23 cellular contexts compared by ENCODE assay signal in the genomic region with DNA sequence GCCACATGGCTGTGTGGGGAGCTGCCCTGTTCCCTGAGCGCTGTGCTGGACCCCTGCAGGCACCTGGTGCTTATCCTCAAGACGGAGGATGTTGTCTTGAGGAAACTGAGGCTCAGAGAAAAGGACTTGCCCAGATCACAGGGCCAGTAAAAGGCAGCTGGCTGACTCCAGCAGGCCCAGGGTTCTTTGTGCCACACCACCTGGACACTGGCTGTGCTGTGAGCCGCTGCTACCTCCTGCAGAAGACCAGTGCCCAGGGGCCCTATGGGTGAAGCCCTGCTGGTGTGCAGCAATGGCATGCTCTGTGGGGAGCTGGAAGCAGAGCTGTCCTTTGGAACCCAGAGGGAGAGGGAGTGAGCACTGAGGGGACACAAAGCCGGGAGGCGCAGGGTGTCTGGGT.
A peak's percentile ranks its signal among the peaks of the same experiment; 100 is the strongest.
DNase-seq lines count a peak whose midpoint lies in the region; ATAC-seq, FAIRE-seq and TF ChIP-seq lines count a peak whose summit lies in the region.
"Had no signal": no experiment of that assay in that cellular context is flagged by ENCODE, and none has a peak within 500 bp of the region (broad histone marks: within the 10 kb centered on the region; RNA-seq: fewer than 3 reads in every experiment).

No MANE protein-coding gene starts in this region.

- DNase-seq in H1 (ENCODE audit: low read depth in 1 of 2, low spot score in 2 of 2): no peak
- no peak for DNase-seq in stimulated activated CD4-positive, alpha-beta T cell treated with anti-CD3 and anti-CD28 coated beads, Interleukin-12 subunit alpha, Interleukin-12 subunit beta, amount 100 ng/mL, for 4 hours
- no peak for DNase-seq in neural progenitor cell (ENCODE audit: low spot score)
- DNase-seq in HK-2 (ENCODE audit: unreplicated experiment): no peak
- DNase-seq: 8988T; ACHN; AML-193; CD4-positive, alpha-beta T cell; CD8-positive, alpha-beta memory T cell; DMS 273 treated with DMSO at 0.1 percent for 48 hours; DMS79; GF-D8; GOT3; H7; HCEC 1CT had no signal

- no peak overlapping the region for H2BK120ac ChIP-seq in H1 (replicated peaks; ENCODE audit: low read depth, low read length)

- WGBS in H1 (ENCODE audit: extremely low coverage in 1 of 2, insufficient coverage in 1 of 2, insufficient read length in 1 of 2, insufficient replicate concordance in 2 of 2, low coverage in 1 of 2, low lambda C conversion rate in 2 of 2, missing lambda C conversion rate in 1 of 2), 2 experiments: 82% methylated on average over 5 of the region's 5 CpGs; no CpG with 5 or more reads in 1 of the 2 experiments

- no peak for TF ChIP-seq CTCF in HEK293 (tag by site-specific recombination; IDR thresholded peaks at IDR 0.05)
- TF ChIP-seq CTCF in H1 (IDR thresholded peaks at IDR 0.05; ENCODE audit: control extremely low read depth in 1 of 3, insufficient read depth in 1 of 3, low read depth in 1 of 3, low read length in 3 of 3): no peak
- TF ChIP-seq CTCF in neural progenitor cell (IDR thresholded peaks at IDR 0.05): no peak

- no peak overlapping the region for H3K18ac ChIP-seq in H1 (ENCODE audit: extremely low read depth, low read length)

- H3K23me2 ChIP-seq in H1 (ENCODE audit: low read depth, low read length): no peaks in the 10 kb centered on the region

- no peak for ATAC-seq in HG03135 (IDR thresholded peaks at IDR 0.05; ENCODE audit: unreplicated experiment)

- H4K8ac ChIP-seq in H1 (ENCODE audit: extremely low read depth, insufficient read depth, low read length): peak overlapping the region; percentile 25; the same call in 1 of the 2 replicates

- peaks cover 6% of the 10 kb centered on the region for H3K27me3 Mint-ChIP-seq in neural progenitor cell (ENCODE audit: insufficient read depth, low read depth)
- H3K27me3 Mint-ChIP-seq: CD4-positive, alpha-beta T cell had no signal

- H3K9me3 Mint-ChIP-seq in neural progenitor cell: no peaks in the 10 kb centered on the region
- H3K9me3 Mint-ChIP-seq: CD4-positive, alpha-beta T cell; CD8-positive, alpha-beta memory T cell had no signal

- H3K4me2 ChIP-seq in BLaER1: peak overlapping the region; percentile 75
- no peak overlapping the region for H3K4me2 ChIP-seq in H1 (ENCODE audit: insufficient read depth in 1 of 2, low read depth in 2 of 2, low read length in 2 of 2)
- no peak overlapping the region for H3K4me2 ChIP-seq in neural progenitor cell
- H3K4me2 ChIP-seq: A549 had no signal

- no peak overlapping the region for H2BK15ac ChIP-seq in H1 (ENCODE audit: low read length)

- H3K36me3 Mint-ChIP-seq in neural progenitor cell: peaks cover 14% of the 10 kb centered on the region

- FAIRE-seq in H1 (lab: Jason Lieb, UNC): no peak
- FAIRE-seq: A549, D721Med, GM12891, GM18507 had no signal

- no peak for TF ChIP-seq EP300 in H1 (IDR thresholded peaks at IDR 0.05; ENCODE audit: borderline replicate concordance in 1 of 2, low read depth in 2 of 2, low read length in 2 of 2)

- POLR2A ChIA-PET in HEK293 (lab: Yijun Ruan, JAX): no interaction called here
- POLR2A ChIA-PET in H1 (lab: Charles Lee; ENCODE audit: partially characterized antibody): interaction anchor here (1.0 to 1.6 kb wide), 2 partner anchors 11 to 13 kb away, joined by 3 read pairs; no protein-coding TSS in a partner anchor

- H3K14ac ChIP-seq in H1 (ENCODE audit: insufficient read length): no peak overlapping the region

- peaks cover 100% of the 10 kb centered on the region for H3K4me1 ChIP-seq in BLaER1
- H3K4me1 ChIP-seq in HEK293 (ENCODE audit: control insufficient read depth, insufficient read depth, low read length): no peaks in the 10 kb centered on the region
- no peaks in the 10 kb centered on the region for H3K4me1 ChIP-seq in H1 (replicated peaks in 1 of 4; ENCODE audit: control insufficient read depth in 3 of 4, insufficient read depth in 4 of 4, low read length in 3 of 4)
- H3K4me1 ChIP-seq in neural progenitor cell: no peaks in the 10 kb centered on the region
- H3K4me1 ChIP-seq: A549 had no signal

- H2AFZ ChIP-seq in H1 (ENCODE audit: low read length) (no peak overlapping the region), neural progenitor cell (replicated peaks) (no peak overlapping the region)

- H3K56ac ChIP-seq in H1 (replicated peaks; ENCODE audit: insufficient read length, low read depth, low read length): no peak overlapping the region

- H4K20me1 ChIP-seq in BLaER1 (peaks cover 89% of the 10 kb centered on the region), H1 (replicated peaks in 1 of 2; ENCODE audit: control insufficient read depth in 1 of 2, insufficient read depth in 2 of 2, low read length in 2 of 2) (peaks cover 0 to 11% of the 10 kb centered on the region in 2 experiments), neural progenitor cell (ENCODE audit: low read depth) (no peaks in the 10 kb centered on the region)

- H3K79me2 ChIP-seq in H1 (ENCODE audit: control insufficient read depth in 1 of 2, insufficient read depth in 2 of 2, low read length in 2 of 2): no peaks in the 10 kb centered on the region
- no peaks in the 10 kb centered on the region for H3K79me2 ChIP-seq in neural progenitor cell (ENCODE audit: low read depth)

- H3K23ac ChIP-seq in H1 (ENCODE audit: insufficient read length): no peak overlapping the region

- H3K9ac ChIP-seq in BLaER1 (no peak overlapping the region), H1 (replicated peaks in 1 of 4; ENCODE audit: extremely low read depth in 1 of 4, low read depth in 3 of 4, low read length in 3 of 4) (no peak overlapping the region), neural progenitor cell (no peak overlapping the region)

- no peak overlapping the region for H4K91ac ChIP-seq in H1 (replicated peaks; ENCODE audit: insufficient read length, low read length)

- H3K4ac ChIP-seq in H1 (replicated peaks; ENCODE audit: insufficient read length, low read depth, low read length): no peak overlapping the region

- H3K79me1 ChIP-seq in H1 (ENCODE audit: low read depth, low read length): no peaks in the 10 kb centered on the region; the same call in 1 of the 2 replicates

- no peaks in the 10 kb centered on the region for H3F3A ChIP-seq in neural progenitor cell (ENCODE audit: low read depth)

- no peaks in the 10 kb centered on the region for H3K9me3 ChIP-seq in BLaER1
- no peaks in the 10 kb centered on the region for H3K9me3 ChIP-seq in HEK293 (ENCODE audit: control insufficient read depth, insufficient read depth, low read depth, low read length)
- no peaks in the 10 kb centered on the region for H3K9me3 ChIP-seq in H1 (ENCODE audit: insufficient read depth in 2 of 2, low read depth in 1 of 2, low read length in 1 of 2)
- H3K9me3 ChIP-seq in neural progenitor cell (ENCODE audit: low read depth): no peaks in the 10 kb centered on the region
- H3K9me3 ChIP-seq: A549 had no signal

- no peak overlapping the region for H4K5ac ChIP-seq in H1 (ENCODE audit: insufficient read length, low read depth, low read length)

- no peak overlapping the region for H3K27ac Mint-ChIP-seq in neural progenitor cell
- H3K27ac Mint-ChIP-seq: CD14-positive monocyte; CD4-positive, alpha-beta T cell had no signal

- CTCF ChIA-PET in HEK293 (lab: Yijun Ruan, JAX) (interaction anchor here (0.6 kb wide), 1 partner anchor 493 kb away, joined by 3 read pairs; no protein-coding TSS in a partner anchor), H1 (lab: Charles Lee; ENCODE audit: partially characterized antibody) (interaction anchor here (0.7 to 0.8 kb wide), 2 partner anchors 57 to 60 kb away, joined by 3 read pairs; no protein-coding TSS in a partner anchor)

- H3K4me1 Mint-ChIP-seq in neural progenitor cell: no peaks in the 10 kb centered on the region

- H2BK5ac ChIP-seq in H1 (ENCODE audit: low read depth, low read length): no peak overlapping the region

- TF ChIP-seq POLR2A in H1 (IDR thresholded peaks at IDR 0.05; ENCODE audit: control extremely low read depth in 1 of 2, low read depth in 2 of 2, low read length in 2 of 2): no peak

- no peak overlapping the region for H2BK12ac ChIP-seq in H1 (ENCODE audit: low read depth, low read length)

- H3K4me3 Mint-ChIP-seq in neural progenitor cell: no peak overlapping the region
- H3K4me3 Mint-ChIP-seq: CD14-positive monocyte; CD4-positive, alpha-beta T cell had no signal

- peaks cover 52% of the 10 kb centered on the region for H3K36me3 ChIP-seq in BLaER1
- peaks cover 5 to 79% of the 10 kb centered on the region in 2 experiments for H3K36me3 ChIP-seq in HEK293 (ENCODE audit: control insufficient read depth in 2 of 2, insufficient read depth in 1 of 2, low read length in 2 of 2)
- peaks cover 14 to 55% (median 41%) of the 10 kb centered on the region in 4 experiments; a peak in 7 of 8 replicates for H3K36me3 ChIP-seq in H1 (ENCODE audit: control insufficient read depth in 2 of 4, insufficient read depth in 4 of 4, low read length in 3 of 4)
- H3K36me3 ChIP-seq in neural progenitor cell: no peaks in the 10 kb centered on the region

- H2BK20ac ChIP-seq in H1 (ENCODE audit: low read length): no peak overlapping the region

- H3K27me3 ChIP-seq in BLaER1: 0 out of 2 replicates have a peak, but pooled peaks cover 3% of the 10 kb centered on the region
- H3K27me3 ChIP-seq in H1 (replicated peaks in 1 of 4; ENCODE audit: control insufficient read depth in 3 of 4, extremely low read depth in 1 of 4, insufficient read depth in 3 of 4, low read length in 3 of 4): no peaks in the 10 kb centered on the region
- no peaks in the 10 kb centered on the region for H3K27me3 ChIP-seq in neural progenitor cell

- no peak overlapping the region for H2AK5ac ChIP-seq in H1 (ENCODE audit: low read depth, low read length)

- no peak for TF ChIP-seq RAD21 in H1 (IDR thresholded peaks at IDR 0.05 in 1 of 2, conservative IDR thresholded peaks at IDR 0.05 in 1 of 2; ENCODE audit: low read depth in 2 of 2, low read length in 2 of 2)

- no peak overlapping the region for H3K27ac ChIP-seq in BLaER1
- H3K27ac ChIP-seq in HEK293 (ENCODE audit: extremely low read depth, low read depth, low read length): no peak overlapping the region
- no peak overlapping the region for H3K27ac ChIP-seq in H1 (ENCODE audit: low read depth, low read length)
- H3K27ac ChIP-seq in neural progenitor cell: no peak overlapping the region
- H3K27ac ChIP-seq: A549 had no signal

- H3K4me3 ChIP-seq in BLaER1 (no peak overlapping the region), HEK293 (ENCODE audit: low read depth, low read length) (no peak overlapping the region), H1 (ENCODE audit: extremely low read depth in 1 of 4, insufficient read depth in 2 of 4, low read depth in 3 of 4, low read length in 4 of 4) (no peak overlapping the region), neural progenitor cell (no peak overlapping the region)
- H3K4me3 ChIP-seq: A549 had no signal

TF ChIP-seq in HEK293, 187 proteins besides CTCF, POLR2A, EP300 and RAD21 (continues in another document):
- TF ChIP-seq GLI4 (tag by site-specific recombination; IDR thresholded peaks at IDR 0.05) (no peak), ZNF664 (tag by site-specific recombination; IDR thresholded peaks at IDR 0.05) (no peak), BCL11B (tag by site-specific recombination; IDR thresholded peaks at IDR 0.05; ENCODE audit: low read depth) (no peak)

TF ChIP-seq in H1, 55 proteins besides CTCF, POLR2A, EP300 and RAD21 (continues in another document):
- no peak for TF ChIP-seq BACH1 (IDR thresholded peaks at IDR 0.05; ENCODE audit: low read length)
- TF ChIP-seq EZH2 (IDR thresholded peaks at IDR 0.05; ENCODE audit: low read depth, low read length, severe bottlenecking): no peak
- no peak for TF ChIP-seq SAP30 (IDR thresholded peaks at IDR 0.05; ENCODE audit: insufficient read depth, insufficient replicate concordance, low read length)
- no peak for TF ChIP-seq POU5F1 (IDR thresholded peaks at IDR 0.05; ENCODE audit: low read depth, low read length)
